8 cellular contexts compared by ENCODE assay signal in the genomic region with DNA sequence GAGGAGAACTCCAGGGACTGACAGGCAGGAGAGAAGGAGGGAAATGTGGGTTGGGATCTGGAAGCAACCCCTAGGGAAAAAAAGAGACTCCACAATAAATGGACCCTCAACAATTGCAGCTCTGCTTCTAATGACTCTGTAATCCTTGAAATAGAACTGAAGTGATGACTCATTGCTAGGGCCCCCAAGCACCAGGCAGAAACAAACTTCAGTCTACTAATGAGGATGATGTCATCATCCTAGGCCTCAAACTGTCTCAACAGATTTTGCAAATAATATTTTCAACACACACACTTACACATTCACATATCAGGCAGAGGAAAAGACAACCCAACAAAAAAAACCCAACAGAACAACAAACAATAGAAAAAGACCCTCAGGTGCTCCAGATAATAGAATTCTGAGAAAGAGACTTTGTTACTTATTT.
DNase-seq lines count a peak whose midpoint lies in the region; ATAC-seq and TF ChIP-seq lines count a peak whose summit lies in the region.

No MANE protein-coding gene starts in this region.

- peaks cover 10% of the 10 kb centered on the region for H3K9me3 Mint-ChIP-seq in T-helper 1 cell treated with Interleukin-12 subunit alpha and Interleukin-12 subunit beta and Interleukin-4 antibody, amounts not matched to agents 30 μg/mL and 1 μg/mL, for 36 hours

- H3K4me3 ChIP-seq in AG09309 (ENCODE audit: control insufficient read depth, low read depth, low read length): no peak overlapping the region

- peak overlapping the region; percentile 90 for H3K27ac Mint-ChIP-seq in T-helper 1 cell treated with Interleukin-12 subunit alpha and Interleukin-12 subunit beta and Interleukin-4 antibody, amounts not matched to agents 30 μg/mL and 1 μg/mL, for 36 hours

- TF ChIP-seq CTCF in AG09309 (IDR thresholded peaks at IDR 0.05; ENCODE audit: control insufficient read depth, insufficient read depth, low read depth, low read length, missing control alignments): no peak

- DNase-seq in AG09309 (ENCODE audit: low read depth) (peak; percentile 67), HCEC 1CT (peak; percentile 91), glomerular visceral epithelial cell (ENCODE audit: extremely low spot score) (peak; percentile 69), NCI-H1092 (lab: John Stamatoyannopoulos, UW) (no peak), sciatic nerve (ENCODE audit: low spot score) (no peak)

- intact Hi-C loops in sciatic nerve (cut with DNase I): no loop called here

- H3K27me3 Mint-ChIP-seq in T-helper 1 cell treated with Interleukin-12 subunit alpha and Interleukin-12 subunit beta and Interleukin-4 antibody, amounts not matched to agents 30 μg/mL and 1 μg/mL, for 36 hours (ENCODE audit: low read depth): peaks cover 10% of the 10 kb centered on the region

- ATAC-seq in GM21723 (IDR thresholded peaks at IDR 0.05; ENCODE audit: unreplicated experiment) (no peak), HG03108 (IDR thresholded peaks at IDR 0.05; ENCODE audit: unreplicated experiment) (no peak), sciatic nerve (no peak)

- peaks cover 84% of the 10 kb centered on the region for H3K4me1 Mint-ChIP-seq in T-helper 1 cell treated with Interleukin-12 subunit alpha and Interleukin-12 subunit beta and Interleukin-4 antibody, amounts not matched to agents 30 μg/mL and 1 μg/mL, for 36 hours (ENCODE audit: low read depth)

- H3K4me3 Mint-ChIP-seq in T-helper 1 cell treated with Interleukin-12 subunit alpha and Interleukin-12 subunit beta and Interleukin-4 antibody, amounts not matched to agents 30 μg/mL and 1 μg/mL, for 36 hours: peak overlapping the region; percentile 51

- peaks cover 39% of the 10 kb centered on the region for H3K36me3 Mint-ChIP-seq in T-helper 1 cell treated with Interleukin-12 subunit alpha and Interleukin-12 subunit beta and Interleukin-4 antibody, amounts not matched to agents 30 μg/mL and 1 μg/mL, for 36 hours (ENCODE audit: low read depth)

Comparison
In these comparisons a context has a peak if more than half of its experiments do, and no peak if none do; other contexts are left out.
1. DNase-seq: peak in AG09309 (single experiment), HCEC 1CT (single experiment) and glomerular visceral epithelial cell (single experiment); none in NCI-H1092 (single experiment) and sciatic nerve (single experiment).